In genomic region chr2:84846041-84846663, GRCh38 we compare ENCODE assay signal across 9 cellular contexts. TPM values are rescaled to one million over a fixed set of nuclear protein-coding genes. Genes with fewer than 3 reads are reported as not detected.
DNase-seq lines count a peak whose midpoint lies in the region; ATAC-seq, FAIRE-seq and TF ChIP-seq lines count a peak whose summit lies in the region.
"Had no signal": no experiment of that assay in that cellular context is flagged by ENCODE, and none has a peak within 500 bp of the region (broad histone marks: within the 10 kb centered on the region; RNA-seq: fewer than 3 reads in every experiment).

No MANE protein-coding gene starts in this region.

- CTCF ChIA-PET in OCI-LY7 (lab: Charles Lee; ENCODE audit: unreplicated experiment) (no interaction called here), GM12878 (lab: Yijun Ruan, JAX) (interaction anchor here (0.8 to 1.3 kb wide), 2 partner anchors 8 to 79 kb away, joined by 3 to 4 read pairs; no protein-coding TSS in a partner anchor)

- no peaks in the 10 kb centered on the region for H3K9me2 ChIP-seq in OCI-LY7 (ENCODE audit: insufficient read depth, low read length)

- H3K27ac ChIP-seq in OCI-LY7 (ENCODE audit: low read depth, low read length, poor library complexity, severe bottlenecking) = no peak overlapping the region
- H3K27ac ChIP-seq in GM12878 (ENCODE audit: control insufficient read depth, insufficient read depth) = no peak overlapping the region
- H3K27ac ChIP-seq in osteoblast (ENCODE audit: low read depth, low read length) = no peak overlapping the region

- H3K27me3 ChIP-seq in GM12878 (replicated peaks in 1 of 2; ENCODE audit: control insufficient read depth in 2 of 2, insufficient read depth in 2 of 2, low read length in 1 of 2) (no peaks in the 10 kb centered on the region), osteoblast (ENCODE audit: insufficient read depth, low read length) (no peaks in the 10 kb centered on the region)

- DNase-seq in GM12865 (ENCODE audit: low read depth) (peak; percentile 40), OCI-LY7 (ENCODE audit: low spot score) (peak; percentile 27), GM12878 (ENCODE audit: low read depth, low spot score) (no peak), osteoblast (ENCODE audit: insufficient read length, low spot score, missing footprints) (no peak), NCI-H446 treated with DMSO at 0.1 percent for 48 hours (lab: John Stamatoyannopoulos, UW) (no peak), foreskin fibroblast (no peak), progenitor cell of endocrine pancreas (ENCODE audit: low spot score, unreplicated experiment) (no peak), nucleus accumbens (lab: John Stamatoyannopoulos, UW) (no peak)
- DNase-seq: NCI-H146 had no signal

- in situ Hi-C loops in GM12878 (cut with MboI) = no loop called here

- peak; percentile 36 for ATAC-seq in GM12878

- H3K79me2 ChIP-seq in OCI-LY7 (ENCODE audit: insufficient read depth, low read depth, low read length) (no peaks in the 10 kb centered on the region), GM12878 (ENCODE audit: control insufficient read depth, insufficient read depth, low read length) (no peaks in the 10 kb centered on the region), osteoblast (ENCODE audit: insufficient read depth, low read length) (no peaks in the 10 kb centered on the region)

- no peak overlapping the region for H3K4me3 ChIP-seq in GM12865 (ENCODE audit: low read depth, low read length)
- no peak overlapping the region for H3K4me3 ChIP-seq in OCI-LY7 (ENCODE audit: low read depth, low read length, poor library complexity, severe bottlenecking)
- H3K4me3 ChIP-seq in GM12878 = no peak overlapping the region
- H3K4me3 ChIP-seq in osteoblast (ENCODE audit: insufficient read depth, low read length) = no peak overlapping the region
- H3K4me3 ChIP-seq in foreskin fibroblast (ENCODE audit: low read depth in 1 of 2, low read length in 2 of 2) = no peak overlapping the region

- no peak overlapping the region for H3K9ac ChIP-seq in GM12878 (ENCODE audit: control insufficient read depth, insufficient read depth, low read length)

- no peaks in the 10 kb centered on the region for H3K36me3 ChIP-seq in OCI-LY7 (ENCODE audit: insufficient read depth, low read length)
- H3K36me3 ChIP-seq in GM12878 (ENCODE audit: control insufficient read depth in 2 of 2, insufficient read depth in 2 of 2, low read length in 1 of 2) = no peaks in the 10 kb centered on the region
- no peaks in the 10 kb centered on the region for H3K36me3 ChIP-seq in osteoblast (ENCODE audit: insufficient read depth, low read length)

- SMC1A ChIA-PET in GM12878 (lab: Charles Lee; ENCODE audit: uncharacterized antibody, unreplicated experiment) = interaction anchor here (0.9 to 1.1 kb wide), 4 partner anchors 12 to 46 kb away, joined by 3 read pairs; no protein-coding TSS in a partner anchor

- intact Hi-C loops in OCI-LY7 (cut with micrococcal nuclease; ENCODE audit: unreplicated experiment) = no loop called here
- intact Hi-C loops in GM12878 (cut with micrococcal nuclease; ENCODE audit: unreplicated experiment) = no loop called here

- no peak overlapping the region for H3K4me2 ChIP-seq in OCI-LY7 (ENCODE audit: low read length)
- H3K4me2 ChIP-seq in GM12878 (ENCODE audit: control insufficient read depth, insufficient read depth) = peak overlapping the region; percentile 4; the same call in 1 of the 2 replicates
- no peak overlapping the region for H3K4me2 ChIP-seq in osteoblast (ENCODE audit: insufficient read depth, low read length)

- no peak for TF ChIP-seq POLR2A in GM12878 (IDR thresholded peaks at IDR 0.05; ENCODE audit: low read depth, low read length)

- no peaks in the 10 kb centered on the region for H3K9me3 Mint-ChIP-seq in progenitor cell of endocrine pancreas (ENCODE audit: low read depth)

- no peak for TF ChIP-seq RAD21 in GM12878 (IDR thresholded peaks at IDR 0.05; ENCODE audit: insufficient read depth, low read depth, low read length)

- peak; percentile 44 for FAIRE-seq in GM12878 (lab: Jason Lieb, UNC)

- H3K4me1 ChIP-seq in OCI-LY7 (ENCODE audit: insufficient read depth, low read length, poor library complexity, severe bottlenecking) = peaks cover 13% of the 10 kb centered on the region
- H3K4me1 ChIP-seq in GM12878 (ENCODE audit: control insufficient read depth, insufficient read depth, low read length) = peaks cover 3% of the 10 kb centered on the region; the same call in 1 of the 2 replicates
- peaks cover 10% of the 10 kb centered on the region for H3K4me1 ChIP-seq in osteoblast (ENCODE audit: insufficient read depth, low read length)

- no peak overlapping the region for H3K4me3 Mint-ChIP-seq in progenitor cell of endocrine pancreas (ENCODE audit: low read depth)

- H2AFZ ChIP-seq in OCI-LY7 (ENCODE audit: low read length) (no peak overlapping the region), GM12878 (ENCODE audit: control insufficient read depth, low read depth, low read length) (no peak overlapping the region), osteoblast (ENCODE audit: low read length) (peak overlapping the region; percentile 28)

- TF ChIP-seq EP300 in GM12878 (IDR thresholded peaks at IDR 0.05; ENCODE audit: borderline replicate concordance in 1 of 2, control insufficient read depth in 1 of 2, low read depth in 2 of 2, low read length in 2 of 2) = no peak

- no peak overlapping the region for H3K27ac Mint-ChIP-seq in progenitor cell of endocrine pancreas

- WGBS in GM12878 (ENCODE audit: insufficient coverage, insufficient replicate concordance, low lambda C conversion rate, missing lambda C conversion rate) = 2% methylated on average over 5 of the region's 5 CpGs

- H3K36me3 Mint-ChIP-seq in progenitor cell of endocrine pancreas (ENCODE audit: insufficient read depth) = no peaks in the 10 kb centered on the region

- H3K4me1 Mint-ChIP-seq in progenitor cell of endocrine pancreas (ENCODE audit: low read depth) = no peaks in the 10 kb centered on the region

- BruUV-seq in OCI-LY7 (replicated peaks; lab: Mats Ljungman, UMichigan) (no TSS peak), GM12878 (replicated peaks; lab: Mats Ljungman, UMichigan) (no TSS peak)

- H4K20me1 ChIP-seq in OCI-LY7 (ENCODE audit: insufficient read depth, low read length) (no peaks in the 10 kb centered on the region), GM12878 (ENCODE audit: control insufficient read depth, insufficient read depth) (no peaks in the 10 kb centered on the region), osteoblast (ENCODE audit: insufficient read depth, low read length) (no peaks in the 10 kb centered on the region)

- no peaks in the 10 kb centered on the region for H3K9me3 ChIP-seq in OCI-LY7 (ENCODE audit: low read length)
- H3K9me3 ChIP-seq in GM12878 (replicated peaks; ENCODE audit: control insufficient read depth, insufficient read depth, low read length) = no peaks in the 10 kb centered on the region
- H3K9me3 ChIP-seq in osteoblast (ENCODE audit: low read depth, low read length) = no peaks in the 10 kb centered on the region

- TF ChIP-seq CTCF in GM12865 (IDR thresholded peaks at IDR 0.05; ENCODE audit: insufficient read depth, low read depth, low read length, missing control alignments) = no peak
- TF ChIP-seq CTCF in OCI-LY7 (conservative IDR thresholded peaks at IDR 0.05; ENCODE audit: low read length) = no peak
- no peak for TF ChIP-seq CTCF in GM12878 (IDR thresholded peaks at IDR 0.05 in 2 of 3, conservative IDR thresholded peaks at IDR 0.05 in 1 of 3; ENCODE audit: control insufficient read depth in 2 of 3, extremely low read depth in 1 of 3, insufficient read depth in 1 of 3, low read depth in 3 of 3, low read length in 3 of 3)
- TF ChIP-seq CTCF in osteoblast (IDR thresholded peaks at IDR 0.05; ENCODE audit: extremely low read depth, low read depth, low read length) = no peak
- TF ChIP-seq CTCF in foreskin fibroblast (IDR thresholded peaks at IDR 0.05; ENCODE audit: low read depth, low read length) = no peak
- no peak for TF ChIP-seq CTCF in progenitor cell of endocrine pancreas (IDR thresholded peaks at IDR 0.05; ENCODE audit: unreplicated experiment)

- H3K27me3 Mint-ChIP-seq in progenitor cell of endocrine pancreas = peaks cover 6% of the 10 kb centered on the region

- POLR2A ChIA-PET in OCI-LY7 (lab: Charles Lee) (interaction anchor here (0.8 kb wide), 1 partner anchor 29 kb away, joined by 3 read pairs; no protein-coding TSS in a partner anchor), GM12878 (lab: Charles Lee) (no interaction called here)

- RAD21 ChIA-PET in GM12878 (lab: Charles Lee; ENCODE audit: unreplicated experiment) = no interaction called here

RNA-seq across cellular contexts. Expression of gene TRABD2A, which starts 34.7 kb away (rescaled TPM):
- 0.49 and 1.9 TPM in 2 replicates for total RNA-seq in OCI-LY7 (2014; rRNA removed; shearing (Covaris generic))
- total RNA-seq in OCI-LY7 (2022) = 1.6 and 1.8 TPM in 2 replicates
- 17.5 and 20.8 TPM in 2 replicates for total RNA-seq in GM12878 (2013; cell fraction: nucleolus; rRNA removed)
- 7.6 and 9.8 TPM in 2 replicates for total RNA-seq in GM12878 (2014; rRNA removed)
- total RNA-seq in GM12878 (2014; rRNA removed; fragmentation: Illumina TruSeq; extraction: Trizol) = 4.7 and 5.1 TPM in 2 replicates
- total RNA-seq in GM12878 (2021) = 5.0 and 5.7 TPM in 2 replicates
- 0.21 TPM for polyA plus RNA-seq in GM12878 (2011; ENCODE audit: low read depth)
- polyA plus RNA-seq in GM12878 (2011; rRNA removed) = 1.9 and 2.0 TPM in 2 replicates
- polyA plus RNA-seq in GM12878 (2011; cell fraction: cytosol; rRNA removed) = 1.8 and 2.0 TPM in 2 replicates
- polyA plus RNA-seq in GM12878 (2011; cell fraction: nucleus; rRNA removed) = 3.2 and 3.3 TPM in 2 replicates
- 0.39 and 0.49 TPM in 2 replicates for polyA plus RNA-seq in GM12878 (2012)
- 5.2 and 5.3 TPM in 2 replicates for polyA plus RNA-seq in GM12878 (2014; fragmentation: Illumina TruSeq; extraction: Trizol)
- 1 to 10 TPM; 1.4 to 2.3 TPM for polyA plus RNA-seq in GM12878 (2014; fragmentation: Nextera tagmentation; extraction: Ambion mirVana)
- 6.1 and 6.6 TPM in 2 replicates for polyA plus RNA-seq in GM12878 (2014; rRNA removed)
- polyA plus RNA-seq in GM12878 (2016; fragmentation: Nextera tagmentation; extraction: Ambion mirVana) = 1 to 10 TPM; 3.0 to 3.1 TPM
- polyA minus RNA-seq in GM12878 (2011; rRNA and poly(A)+ RNA removed) = 3.1 TPM in 2 replicates
- polyA minus RNA-seq in GM12878 (2011; cell fraction: cytosol; rRNA and poly(A)+ RNA removed) = 1.4 TPM in 1 of 2 replicates, not detected in the other
- polyA minus RNA-seq in GM12878 (2011; cell fraction: nucleus; rRNA and poly(A)+ RNA removed) = 3.4 and 3.9 TPM in 2 replicates
- 2.9 and 3.5 TPM in 2 replicates for total RNA-seq in osteoblast
- total RNA-seq in progenitor cell of endocrine pancreas = 1.4 and 2.0 TPM in 2 replicates

RNA-seq across cellular contexts. Expression of gene TMSB10, which starts 59.3 kb away (rescaled TPM):
- total RNA-seq in OCI-LY7 (2014; rRNA removed; shearing (Covaris generic)) = 1,901 and 3,039 TPM in 2 replicates
- total RNA-seq in OCI-LY7 (2022) (869 and 903 TPM in 2 replicates), GM12878 (2014; rRNA removed) (3,507 and 4,221 TPM in 2 replicates), GM12878 (2014; rRNA removed; fragmentation: Illumina TruSeq; extraction: Trizol) (4,753 and 4,822 TPM in 2 replicates), GM12878 (2021) (2,058 and 2,139 TPM in 2 replicates), osteoblast (3,633 and 4,065 TPM in 2 replicates), progenitor cell of endocrine pancreas (2,013 and 2,136 TPM in 2 replicates)
- total RNA-seq in GM12878 (2013; cell fraction: nucleolus; rRNA removed) = 67.1 and 76.3 TPM in 2 replicates
- polyA plus RNA-seq in GM12878 (2011; ENCODE audit: low read depth) = 6,013 TPM
- polyA plus RNA-seq in GM12878 (2011; rRNA removed) (1,406 and 1,750 TPM in 2 replicates), GM12878 (2014; fragmentation: Illumina TruSeq; extraction: Trizol) (3,467 and 4,619 TPM in 2 replicates), GM12878 (2014; fragmentation: Nextera tagmentation; extraction: Ambion mirVana) (1,000 to 10,000 TPM; 2,817 to 3,116 TPM), GM12878 (2014; rRNA removed) (3,894 and 4,860 TPM in 2 replicates), GM12878 (2016; fragmentation: Nextera tagmentation; extraction: Ambion mirVana) (1,000 to 10,000 TPM; 3,322 to 3,441 TPM)
- 3,271 and 3,283 TPM in 2 replicates for polyA plus RNA-seq in GM12878 (2011; cell fraction: cytosol; rRNA removed)
- 1,725 and 2,378 TPM in 2 replicates for polyA plus RNA-seq in GM12878 (2011; cell fraction: nucleus; rRNA removed)
- 2,269 and 3,344 TPM in 2 replicates for polyA plus RNA-seq in GM12878 (2012)
- polyA minus RNA-seq in GM12878 (2011; rRNA and poly(A)+ RNA removed) = 292 and 578 TPM in 2 replicates
- 348 and 356 TPM in 2 replicates for polyA minus RNA-seq in GM12878 (2011; cell fraction: cytosol; rRNA and poly(A)+ RNA removed)
- 66.1 and 66.3 TPM in 2 replicates for polyA minus RNA-seq in GM12878 (2011; cell fraction: nucleus; rRNA and poly(A)+ RNA removed)

Comparison
In these comparisons a context has a peak if more than half of its experiments do, and no peak if none do; other contexts are left out.
1. DNase-seq: peak in GM12865 (single experiment) and OCI-LY7 (single experiment); none in GM12878 (single experiment), osteoblast (single experiment), NCI-H446 treated with DMSO at 0.1 percent for 48 hours (single experiment), foreskin fibroblast (0 of 2), progenitor cell of endocrine pancreas (single experiment) and nucleus accumbens (0 of 56).